In the genomic region with DNA sequence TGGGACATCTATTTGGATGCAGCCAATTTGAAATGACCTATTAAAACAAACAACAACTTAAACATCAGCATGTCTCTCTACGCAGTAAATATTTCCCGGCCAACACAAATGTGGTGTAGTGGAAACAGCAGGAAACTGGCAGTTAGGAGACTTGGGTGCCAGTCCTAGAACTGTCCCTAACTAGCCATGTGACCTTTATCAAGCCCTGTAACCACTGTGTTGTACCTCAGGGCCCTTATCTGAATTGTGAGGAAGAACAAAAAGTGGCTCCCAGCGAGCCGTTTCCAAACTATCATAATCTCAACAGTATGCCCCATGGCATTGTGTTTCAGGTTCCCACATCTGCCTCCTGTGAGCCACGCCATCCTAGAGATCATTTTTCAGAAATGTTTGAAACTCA, we compare ENCODE assay signal across 37 cellular contexts.
"Had no signal": no experiment of that assay in that cellular context is flagged by ENCODE, and none has a peak within 500 bp of the region (broad histone marks: within the 10 kb centered on the region; RNA-seq: fewer than 3 reads in every experiment).

No MANE protein-coding gene starts in this region.

- H3K36me3 Mint-ChIP-seq: activated CD8-positive, alpha-beta memory T cell treated with anti-CD3 and anti-CD28 coated beads, Interleukin-2, amount 10 ng/mL, durations not matched to agents 7 days and 5 days; activated naive CD4-positive, alpha-beta T cell treated with anti-CD3 and anti-CD28 coated beads, Interleukin-2, amount 10 ng/mL, durations not matched to agents 7 days and 5 days; activated naive CD4-positive, alpha-beta T cell treated with anti-CD3 and anti-CD28 coated beads, Interleukin-2, amount 50 U/mL, for 24 hours; activated naive CD8-positive, alpha-beta T cell; activated naive CD8-positive, alpha-beta T cell treated with anti-CD3 and anti-CD28 coated beads, Interleukin-2, amount 10 ng/mL, durations not matched to agents 7 days and 5 days; brain had no signal

- H3K9me3 ChIP-seq: ascending aorta had no signal

- H3K27me3 ChIP-seq: ascending aorta, cardiac muscle cell had no signal

- H3K27me3 Mint-ChIP-seq: activated B cell treated with CpG ODN at 0.5 μM for 24 hours; activated CD4-positive, alpha-beta T cell treated with anti-CD3 and anti-CD28 coated beads, Interleukin-2, amount 10 ng/mL, durations not matched to agents 7 days and 5 days; activated naive CD8-positive, alpha-beta T cell treated with anti-CD3 and anti-CD28 coated beads, Interleukin-2, amount 50 U/mL, for 24 hours; brain had no signal

- H3K4me1 Mint-ChIP-seq: activated CD4-positive, alpha-beta memory T cell treated with anti-CD3 and anti-CD28 coated beads, Interleukin-2, amount 10 ng/mL, durations not matched to agents 7 days and 5 days; activated CD4-positive, alpha-beta T cell treated with anti-CD3 and anti-CD28 coated beads, Interleukin-2, amount 10 ng/mL, durations not matched to agents 7 days and 5 days; activated CD8-positive, alpha-beta memory T cell treated with anti-CD3 and anti-CD28 coated beads, Interleukin-2, amount 10 ng/mL, durations not matched to agents 7 days and 5 days; activated naive CD4-positive, alpha-beta T cell treated with anti-CD3 and anti-CD28 coated beads, Interleukin-2, amount 10 ng/mL, durations not matched to agents 7 days and 5 days; activated naive CD4-positive, alpha-beta T cell treated with anti-CD3 and anti-CD28 coated beads, Interleukin-2, amount 50 U/mL, for 24 hours; activated naive CD8-positive, alpha-beta T cell treated with anti-CD3 and anti-CD28 coated beads, Interleukin-2, amount 10 ng/mL, durations not matched to agents 7 days and 5 days; activated naive CD8-positive, alpha-beta T cell treated with anti-CD3 and anti-CD28 coated beads, Interleukin-2, amount 50 U/mL, for 24 hours; central memory CD8-positive, alpha-beta T cell had no signal

- H3K9me3 Mint-ChIP-seq: activated B cell treated with CpG ODN at 0.5 μM for 24 hours; activated CD4-positive, alpha-beta memory T cell treated with anti-CD3 and anti-CD28 coated beads, Interleukin-2, amount 10 ng/mL, durations not matched to agents 7 days and 5 days; activated CD4-positive, alpha-beta T cell treated with anti-CD3 and anti-CD28 coated beads, Interleukin-2, amount 10 ng/mL, durations not matched to agents 7 days and 5 days; activated naive CD4-positive, alpha-beta T cell treated with anti-CD3 and anti-CD28 coated beads, Interleukin-2, amount 10 ng/mL, durations not matched to agents 7 days and 5 days; activated naive CD4-positive, alpha-beta T cell treated with anti-CD3 and anti-CD28 coated beads, Interleukin-2, amount 50 U/mL, for 24 hours; activated naive CD8-positive, alpha-beta T cell treated with anti-CD3 and anti-CD28 coated beads, Interleukin-2, amount 10 ng/mL, durations not matched to agents 7 days and 5 days; activated naive CD8-positive, alpha-beta T cell treated with anti-CD3 and anti-CD28 coated beads, Interleukin-2, amount 50 U/mL, for 24 hours; activated T-cell treated with anti-CD3 and anti-CD28 coated beads, Interleukin-2, amount 50 U/mL, for 24 hours; activated T-helper 2 cell treated with anti-CD3 and anti-CD28 coated beads, Interferon-gamma antibody, Interleukin-2, Interleukin-4, amounts not matched to agents 10 μg/mL and 5 μg/mL and 100 μg/mL, durations not matched to agents 14 hours and 24 hours and 36 hours; central memory CD8-positive, alpha-beta T cell; T-helper 1 cell treated with Interleukin-12 subunit alpha and Interleukin-12 subunit beta and Interleukin-4 antibody, amounts not matched to agents 30 μg/mL and 1 μg/mL, for 36 hours; T-helper 2 cell treated with Interferon-gamma antibody and Interleukin-4, amounts not matched to agents 5 μg/mL and 100 μg/mL, for 36 hours had no signal

- H3K4me3 ChIP-seq: ascending aorta, cardiac muscle cell had no signal

- H3K27ac Mint-ChIP-seq: activated B cell treated with CpG ODN at 0.5 μM for 24 hours; activated CD4-positive, alpha-beta memory T cell treated with anti-CD3 and anti-CD28 coated beads, Interleukin-2, amount 10 ng/mL, durations not matched to agents 7 days and 5 days; activated CD4-positive, alpha-beta T cell treated with anti-CD3 and anti-CD28 coated beads, Interleukin-2, amount 10 ng/mL, durations not matched to agents 7 days and 5 days; activated CD8-positive, alpha-beta memory T cell treated with anti-CD3 and anti-CD28 coated beads, Interleukin-2, amount 10 ng/mL, durations not matched to agents 7 days and 5 days; activated CD8-positive, alpha-beta T cell treated with anti-CD3 and anti-CD28 coated beads, Interleukin-2, amount 10 ng/mL, durations not matched to agents 7 days and 5 days; activated naive CD4-positive, alpha-beta T cell treated with anti-CD3 and anti-CD28 coated beads, Interleukin-2, amount 10 ng/mL, durations not matched to agents 7 days and 5 days; activated naive CD4-positive, alpha-beta T cell treated with anti-CD3 and anti-CD28 coated beads, Interleukin-2, amount 50 U/mL, for 24 hours; activated naive CD8-positive, alpha-beta T cell; activated naive CD8-positive, alpha-beta T cell treated with anti-CD3 and anti-CD28 coated beads, Interleukin-2, amount 10 ng/mL, durations not matched to agents 7 days and 5 days; activated naive CD8-positive, alpha-beta T cell treated with anti-CD3 and anti-CD28 coated beads, Interleukin-2, amount 50 U/mL, for 24 hours; activated T-cell treated with anti-CD3 and anti-CD28 coated beads, Interleukin-2, amount 50 U/mL, for 24 hours; activated T-helper 2 cell treated with anti-CD3 and anti-CD28 coated beads, Interferon-gamma antibody, Interleukin-2, Interleukin-4, amounts not matched to agents 10 μg/mL and 5 μg/mL and 100 μg/mL, durations not matched to agents 14 hours and 24 hours and 36 hours; brain; T-helper 1 cell treated with Interleukin-12 subunit alpha and Interleukin-12 subunit beta and Interleukin-4 antibody, amounts not matched to agents 30 μg/mL and 1 μg/mL, for 36 hours; T-helper 2 cell treated with Interferon-gamma antibody and Interleukin-4, amounts not matched to agents 5 μg/mL and 100 μg/mL, for 36 hours had no signal

- H3K27ac ChIP-seq: ascending aorta, cardiac muscle cell, VCaP had no signal

- H3K4me3 Mint-ChIP-seq: activated B cell treated with CpG ODN at 0.5 μM for 24 hours; activated CD4-positive, alpha-beta memory T cell treated with anti-CD3 and anti-CD28 coated beads, Interleukin-2, amount 10 ng/mL, durations not matched to agents 7 days and 5 days; activated CD4-positive, alpha-beta T cell treated with anti-CD3 and anti-CD28 coated beads, Interleukin-2, amount 10 ng/mL, durations not matched to agents 7 days and 5 days; activated CD8-positive, alpha-beta memory T cell treated with anti-CD3 and anti-CD28 coated beads, Interleukin-2, amount 10 ng/mL, durations not matched to agents 7 days and 5 days; activated CD8-positive, alpha-beta T cell treated with anti-CD3 and anti-CD28 coated beads, Interleukin-2, amount 10 ng/mL, durations not matched to agents 7 days and 5 days; activated naive CD4-positive, alpha-beta T cell treated with anti-CD3 and anti-CD28 coated beads, Interleukin-2, amount 10 ng/mL, durations not matched to agents 7 days and 5 days; activated naive CD4-positive, alpha-beta T cell treated with anti-CD3 and anti-CD28 coated beads, Interleukin-2, amount 50 U/mL, for 24 hours; activated naive CD8-positive, alpha-beta T cell; activated naive CD8-positive, alpha-beta T cell treated with anti-CD3 and anti-CD28 coated beads, Interleukin-2, amount 10 ng/mL, durations not matched to agents 7 days and 5 days; activated naive CD8-positive, alpha-beta T cell treated with anti-CD3 and anti-CD28 coated beads, Interleukin-2, amount 50 U/mL, for 24 hours; activated T-cell treated with anti-CD3 and anti-CD28 coated beads, Interleukin-2, amount 50 U/mL, for 24 hours; brain; central memory CD8-positive, alpha-beta T cell; T-helper 1 cell treated with Interleukin-12 subunit alpha and Interleukin-12 subunit beta and Interleukin-4 antibody, amounts not matched to agents 30 μg/mL and 1 μg/mL, for 36 hours; T-helper 2 cell treated with Interferon-gamma antibody and Interleukin-4, amounts not matched to agents 5 μg/mL and 100 μg/mL, for 36 hours had no signal

- ATAC-seq: activated CD8-positive, alpha-beta memory T cell treated with anti-CD3 and anti-CD28 coated beads, Interleukin-2, amount 10 ng/mL, durations not matched to agents 7 days and 5 days; activated CD8-positive, alpha-beta T cell treated with anti-CD3 and anti-CD28 coated beads, Interleukin-2, amount 10 ng/mL, durations not matched to agents 7 days and 5 days; activated naive CD8-positive, alpha-beta T cell treated with anti-CD3 and anti-CD28 coated beads, Interleukin-2, amount 50 U/mL, for 24 hours had no signal

- DNase-seq: activated B cell treated with CpG ODN at 0.5 μM for 24 hours; activated CD4-positive, alpha-beta memory T cell treated with anti-CD3 and anti-CD28 coated beads, Interleukin-2, amount 10 ng/mL, durations not matched to agents 7 days and 5 days; activated CD4-positive, alpha-beta T cell treated with anti-CD3 and anti-CD28 coated beads for 4 hours; activated CD4-positive, alpha-beta T cell treated with anti-CD3 and anti-CD28 coated beads, Interleukin-2, amount 10 ng/mL, durations not matched to agents 7 days and 5 days; activated CD4-positive, alpha-beta T cell treated with anti-CD3 and anti-CD28 coated beads, Interleukin-2, amount 50 U/mL, for 48 hours; activated CD4-positive, CD25-positive, alpha-beta regulatory T cell treated with anti-CD3 and anti-CD28 coated beads, Interleukin-2, amount 50 U/mL, for 72 hours; activated CD8-positive, alpha-beta memory T cell treated with anti-CD3 and anti-CD28 coated beads for 24 hours; activated CD8-positive, alpha-beta memory T cell treated with anti-CD3 and anti-CD28 coated beads, Interleukin-2, amount 10 ng/mL, durations not matched to agents 7 days and 5 days; activated CD8-positive, alpha-beta memory T cell treated with anti-CD3 and anti-CD28 coated beads, Interleukin-2, amount 50 U/mL, for 48 hours; activated CD8-positive, alpha-beta T cell treated with anti-CD3 and anti-CD28 coated beads, Interleukin-2, amount 10 ng/mL, durations not matched to agents 7 days and 5 days; activated effector memory CD4-positive, alpha-beta T cell treated with Interleukin-2 at 50 U/mL for 16 hours; activated gamma-delta T cell; activated naive CD4-positive, alpha-beta T cell treated with anti-CD3 and anti-CD28 coated beads, Interleukin-2, amount 10 ng/mL, durations not matched to agents 7 days and 5 days; activated naive CD4-positive, alpha-beta T cell treated with Interleukin-2 at 50 U/mL for 16 hours; activated naive CD8-positive, alpha-beta T cell treated with anti-CD3 and anti-CD28 coated beads, Interleukin-2, amount 10 ng/mL, durations not matched to agents 7 days and 5 days; activated naive CD8-positive, alpha-beta T cell treated with anti-CD3 and anti-CD28 coated beads, Interleukin-2, amount 50 U/mL, for 24 hours; activated T-cell treated with anti-CD3 and anti-CD28 coated beads, Interleukin-2, amount 50 U/mL, for 24 hours; activated T-cell treated with anti-CD3 and anti-CD28 coated beads, Interleukin-2, amount 50 U/mL, for 48 hours; amygdala; anterior cingulate cortex; caudate nucleus; cerebellar nuclear complex; T-helper 1 cell; T-helper 2 cell; T-helper 9 cell had no signal

- H3K36me3 ChIP-seq: ascending aorta, cardiac muscle cell had no signal

- FAIRE-seq: bronchial epithelial cell, TTC549 had no signal

- H3K4me1 ChIP-seq: ascending aorta had no signal
